1 cellular context compared by ENCODE assay signal in genomic region chr1:24954631-24955030, GRCh38.
TF ChIP-seq lines count a peak whose summit lies in the region.

No MANE protein-coding gene starts in this region.

TF ChIP-seq in GM12878, 131 proteins besides CTCF, POLR2A, EP300 and RAD21:
- TF ChIP-seq POLR2AphosphoS5 (IDR thresholded peaks at IDR 0.05; ENCODE audit: low read length) (peak; percentile 51), ZSCAN29 (IDR thresholded peaks at IDR 0.05) (peak; percentile 69; the same call in 1 of the 2 replicates), POLR2AphosphoS2 (IDR thresholded peaks at IDR 0.05; ENCODE audit: low read depth, low read length) (peak; percentile 29; the same call in 1 of the 2 replicates), LARP7 (IDR thresholded peaks at IDR 0.05) (0 out of 2 replicates have a peak, but pooled peaks have one; percentile 31), BHLHE40 (IDR thresholded peaks at IDR 0.05; ENCODE audit: borderline replicate concordance in 1 of 2, low read depth in 2 of 2, low read length in 1 of 2) (peak in 1 of 2 experiments; percentile 8; a peak in 1 of 4 replicates), MYB (IDR thresholded peaks at IDR 0.05; ENCODE audit: borderline replicate concordance, low read depth, low read length) (no peak), MAX (IDR thresholded peaks at IDR 0.05; ENCODE audit: low read depth, low read length) (0 out of 2 replicates have a peak, but pooled peaks have one; percentile 24), FOXM1 (IDR thresholded peaks at IDR 0.05; ENCODE audit: low read depth, low read length) (0 out of 2 replicates have a peak, but pooled peaks have one; percentile 11), CUX1 (IDR thresholded peaks at IDR 0.05; ENCODE audit: insufficient replicate concordance, low read depth, low read length) (no peak)
